38 cellular contexts compared by ENCODE assay signal in the genomic region with DNA sequence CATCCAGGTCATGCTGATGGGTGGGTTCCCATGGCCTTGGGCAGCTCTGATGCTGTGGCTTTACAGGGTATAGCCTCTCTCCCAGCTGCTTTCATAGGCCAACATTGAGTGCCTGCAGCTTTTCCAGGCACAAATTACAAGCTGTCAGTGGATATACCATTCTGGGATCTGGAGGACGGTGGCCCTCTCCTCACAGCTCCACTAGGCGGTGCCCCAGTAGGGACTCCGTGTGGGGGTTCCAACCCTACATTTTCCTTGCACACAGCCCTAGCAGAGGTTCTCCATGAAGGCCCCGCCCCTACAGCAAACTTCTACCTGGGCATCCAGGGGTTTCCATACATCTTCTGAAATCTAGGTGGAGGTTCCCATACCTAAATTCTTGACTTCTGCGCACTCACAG.
"Had no signal": no experiment of that assay in that cellular context is flagged by ENCODE, and none has a peak within 500 bp of the region (broad histone marks: within the 10 kb centered on the region; RNA-seq: fewer than 3 reads in every experiment).

No MANE protein-coding gene starts in this region.

- H3K4me1 Mint-ChIP-seq: activated naive CD4-positive, alpha-beta T cell treated with anti-CD3 and anti-CD28 coated beads, Interleukin-2, amount 10 ng/mL, durations not matched to agents 7 days and 5 days; activated naive CD4-positive, alpha-beta T cell treated with anti-CD3 and anti-CD28 coated beads, Interleukin-2, amount 50 U/mL, for 24 hours; activated naive CD8-positive, alpha-beta T cell treated with anti-CD3 and anti-CD28 coated beads for 36 hours; activated naive CD8-positive, alpha-beta T cell treated with anti-CD3 and anti-CD28 coated beads, Interleukin-2, amount 10 ng/mL, durations not matched to agents 7 days and 5 days; activated naive CD8-positive, alpha-beta T cell treated with anti-CD3 and anti-CD28 coated beads, Interleukin-2, amount 50 U/mL, for 24 hours; activated T-helper 17 cell treated with anti-CD3 and anti-CD28 coated beads, Interleukin-2, amount 50 U/mL, for 72 hours; central memory CD8-positive, alpha-beta T cell had no signal

- H3K27me3 ChIP-seq: adrenal gland, ascending aorta, body of pancreas, brain microvascular endothelial cell, breast epithelium, cardiac muscle cell had no signal

- H3K4me3 ChIP-seq: adrenal gland, ascending aorta, body of pancreas, breast epithelium, cardiac muscle cell had no signal

- H3K36me3 ChIP-seq: adrenal gland, ascending aorta, brain microvascular endothelial cell, breast epithelium, cardiac muscle cell had no signal

- H3K36me3 Mint-ChIP-seq: activated naive CD4-positive, alpha-beta T cell treated with anti-CD3 and anti-CD28 coated beads, Interleukin-2, amount 10 ng/mL, durations not matched to agents 7 days and 5 days; activated naive CD4-positive, alpha-beta T cell treated with anti-CD3 and anti-CD28 coated beads, Interleukin-2, amount 50 U/mL, for 24 hours; activated naive CD4-positive, alpha-beta T cell treated with anti-CD3 and anti-CD28 coated beads, Interleukin-2, amount 50 U/mL, for 72 hours; activated naive CD8-positive, alpha-beta T cell; activated naive CD8-positive, alpha-beta T cell treated with anti-CD3 and anti-CD28 coated beads for 36 hours; activated naive CD8-positive, alpha-beta T cell treated with anti-CD3 and anti-CD28 coated beads, Interleukin-2, amount 10 ng/mL, durations not matched to agents 7 days and 5 days; brain had no signal

- H3K4me3 Mint-ChIP-seq: activated naive CD4-positive, alpha-beta T cell treated with anti-CD3 and anti-CD28 coated beads for 36 hours; activated naive CD4-positive, alpha-beta T cell treated with anti-CD3 and anti-CD28 coated beads, Interleukin-2, amount 10 ng/mL, durations not matched to agents 7 days and 5 days; activated naive CD4-positive, alpha-beta T cell treated with anti-CD3 and anti-CD28 coated beads, Interleukin-2, amount 50 U/mL, for 24 hours; activated naive CD8-positive, alpha-beta T cell; activated naive CD8-positive, alpha-beta T cell treated with anti-CD3 and anti-CD28 coated beads for 36 hours; activated naive CD8-positive, alpha-beta T cell treated with anti-CD3 and anti-CD28 coated beads, Interleukin-2, amount 10 ng/mL, durations not matched to agents 7 days and 5 days; activated naive CD8-positive, alpha-beta T cell treated with anti-CD3 and anti-CD28 coated beads, Interleukin-2, amount 50 U/mL, for 24 hours; activated T-cell treated with anti-CD3 and anti-CD28 coated beads, Interleukin-2, amount 50 U/mL, for 24 hours; activated T-cell treated with anti-CD3 and anti-CD28 coated beads, Interleukin-2, amount 50 U/mL, for 4 hours; activated T-cell treated with anti-CD3 and anti-CD28 coated beads, Interleukin-2, amount 50 U/mL, for 72 hours; activated T-helper 1 cell treated with anti-CD3 and anti-CD28 coated beads, Interleukin-12 subunit alpha, Interleukin-12 subunit beta, Interleukin-2, Interleukin-4 antibody, amounts not matched to agents 30 ng/mL and 10 ng/mL and 1 ng/mL, durations not matched to agents 14 hours and 24 hours and 36 hours; activated T-helper 17 cell treated with anti-CD3 and anti-CD28 coated beads, Interleukin-2, amount 50 U/mL, for 72 hours; brain; central memory CD8-positive, alpha-beta T cell had no signal

- DNase-seq: activated effector memory CD4-positive, alpha-beta T cell treated with anti-CD3 and anti-CD28 coated beads, Interleukin-2, amount 50 U/mL, for 16 hours; activated effector memory CD4-positive, alpha-beta T cell treated with Interleukin-2 at 50 U/mL for 16 hours; activated gamma-delta T cell; activated gamma-delta T cell treated with Interleukin-2 at 50 U/mL for 16 hours; activated naive CD4-positive, alpha-beta T cell; activated naive CD4-positive, alpha-beta T cell treated with anti-CD3 and anti-CD28 coated beads for 36 hours; activated naive CD4-positive, alpha-beta T cell treated with anti-CD3 and anti-CD28 coated beads, Interleukin-2, amount 10 ng/mL, durations not matched to agents 7 days and 5 days; activated naive CD4-positive, alpha-beta T cell treated with anti-CD3 and anti-CD28 coated beads, Interleukin-2, amount 50 U/mL, for 16 hours; activated naive CD4-positive, alpha-beta T cell treated with Interleukin-2 at 50 U/mL for 16 hours; activated naive CD8-positive, alpha-beta T cell treated with anti-CD3 and anti-CD28 coated beads for 36 hours; activated naive CD8-positive, alpha-beta T cell treated with anti-CD3 and anti-CD28 coated beads, Interleukin-2, amount 10 ng/mL, durations not matched to agents 7 days and 5 days; activated naive CD8-positive, alpha-beta T cell treated with anti-CD3 and anti-CD28 coated beads, Interleukin-2, amount 50 U/mL, for 24 hours; activated T-cell treated with anti-CD3 and anti-CD28 coated beads, Interleukin-2, amount 50 U/mL, for 1 hour; activated T-cell treated with anti-CD3 and anti-CD28 coated beads, Interleukin-2, amount 50 U/mL, for 24 hours; activated T-cell treated with anti-CD3 and anti-CD28 coated beads, Interleukin-2, amount 50 U/mL, for 4 hours; activated T-cell treated with anti-CD3 and anti-CD28 coated beads, Interleukin-2, amount 50 U/mL, for 48 hours; activated T-cell treated with anti-CD3 and anti-CD28 coated beads, Interleukin-2, amount 50 U/mL, for 72 hours; adrenal gland; amniotic stem cell; amygdala; anterior cingulate cortex; aorta; body of pancreas; brain microvascular endothelial cell; caudate nucleus; central memory CD4-positive, alpha-beta T cell; cerebellar nuclear complex had no signal

- H3K27ac Mint-ChIP-seq: activated naive CD4-positive, alpha-beta T cell treated with anti-CD3 and anti-CD28 coated beads for 36 hours; activated naive CD4-positive, alpha-beta T cell treated with anti-CD3 and anti-CD28 coated beads, Interleukin-2, amount 10 ng/mL, durations not matched to agents 7 days and 5 days; activated naive CD4-positive, alpha-beta T cell treated with anti-CD3 and anti-CD28 coated beads, Interleukin-2, amount 50 U/mL, for 24 hours; activated naive CD4-positive, alpha-beta T cell treated with anti-CD3 and anti-CD28 coated beads, Interleukin-2, amount 50 U/mL, for 72 hours; activated naive CD8-positive, alpha-beta T cell; activated naive CD8-positive, alpha-beta T cell treated with anti-CD3 and anti-CD28 coated beads for 36 hours; activated naive CD8-positive, alpha-beta T cell treated with anti-CD3 and anti-CD28 coated beads, Interleukin-2, amount 10 ng/mL, durations not matched to agents 7 days and 5 days; activated naive CD8-positive, alpha-beta T cell treated with anti-CD3 and anti-CD28 coated beads, Interleukin-2, amount 50 U/mL, for 24 hours; activated T-cell treated with anti-CD3 and anti-CD28 coated beads, Interleukin-2, amount 50 U/mL, for 24 hours; activated T-cell treated with anti-CD3 and anti-CD28 coated beads, Interleukin-2, amount 50 U/mL, for 72 hours; activated T-helper 1 cell treated with anti-CD3 and anti-CD28 coated beads, Interleukin-12 subunit alpha, Interleukin-12 subunit beta, Interleukin-2, Interleukin-4 antibody, amounts not matched to agents 30 ng/mL and 10 ng/mL and 1 ng/mL, durations not matched to agents 14 hours and 24 hours and 36 hours; activated T-helper 17 cell treated with anti-CD3 and anti-CD28 coated beads, Interleukin-2, amount 50 U/mL, for 72 hours; activated T-helper 2 cell treated with anti-CD3 and anti-CD28 coated beads, Interferon-gamma antibody, Interleukin-2, Interleukin-4, amounts not matched to agents 10 μg/mL and 5 μg/mL and 100 μg/mL, durations not matched to agents 14 hours and 24 hours and 36 hours; brain had no signal

- H3K27ac ChIP-seq: adrenal gland, ascending aorta, body of pancreas, brain microvascular endothelial cell, breast epithelium, cardiac muscle cell had no signal

- H3K9me3 ChIP-seq: adrenal gland, ascending aorta, body of pancreas, breast epithelium had no signal

- H3K4me1 ChIP-seq: adrenal gland, ascending aorta, body of pancreas, breast epithelium had no signal

- H3K27me3 Mint-ChIP-seq: activated naive CD4-positive, alpha-beta T cell treated with anti-CD3 and anti-CD28 coated beads, Interleukin-2, amount 10 ng/mL, durations not matched to agents 7 days and 5 days; activated naive CD4-positive, alpha-beta T cell treated with anti-CD3 and anti-CD28 coated beads, Interleukin-2, amount 50 U/mL, for 24 hours; activated naive CD8-positive, alpha-beta T cell; activated naive CD8-positive, alpha-beta T cell treated with anti-CD3 and anti-CD28 coated beads for 36 hours; activated naive CD8-positive, alpha-beta T cell treated with anti-CD3 and anti-CD28 coated beads, Interleukin-2, amount 10 ng/mL, durations not matched to agents 7 days and 5 days; activated naive CD8-positive, alpha-beta T cell treated with anti-CD3 and anti-CD28 coated beads, Interleukin-2, amount 50 U/mL, for 24 hours; activated T-cell treated with anti-CD3 and anti-CD28 coated beads, Interleukin-2, amount 50 U/mL, for 24 hours; activated T-helper 17 cell treated with anti-CD3 and anti-CD28 coated beads, Interleukin-2, amount 50 U/mL, for 72 hours; brain; central memory CD8-positive, alpha-beta T cell had no signal
